17 cellular contexts compared by ENCODE assay signal in genomic region chr15:51579012-51579411, GRCh38. TPM values are rescaled to one million over a fixed set of nuclear protein-coding genes. Genes with fewer than 3 reads are reported as not detected.
DNase-seq lines count a peak whose midpoint lies in the region; ATAC-seq and TF ChIP-seq lines count a peak whose summit lies in the region.
"Had no signal": no experiment of that assay in that cellular context is flagged by ENCODE, and none has a peak within 500 bp of the region (broad histone marks: within the 10 kb centered on the region; RNA-seq: fewer than 3 reads in every experiment).

No MANE protein-coding gene starts in this region.

- 98% methylated on average over 2 of the region's 2 CpGs for whole genome bisulfite sequencing in suprapubic skin

- H3K27ac ChIP-seq in suprapubic skin (no peak overlapping the region), PC-3 (ENCODE audit: low read length) (no peak overlapping the region)

- intact Hi-C loops in PC-3 (cut with micrococcal nuclease) = no loop called here

- BruUV-seq in PC-3 (replicated peaks; lab: Mats Ljungman, UMichigan) = no TSS peak

- H3F3A ChIP-seq in PC-3 (ENCODE audit: low read length, unreplicated experiment) = no peaks in the 10 kb centered on the region

- peaks cover 20% of the 10 kb centered on the region for H3K4me1 ChIP-seq in suprapubic skin
- peaks cover 10% of the 10 kb centered on the region for H3K4me1 ChIP-seq in PC-3 (ENCODE audit: insufficient read depth, low read length)

- H2AFZ ChIP-seq in PC-3 (ENCODE audit: low read length) = no peak overlapping the region

- TF ChIP-seq POLR2A in suprapubic skin (IDR thresholded peaks at IDR 0.05) = no peak

- H3K9me3 ChIP-seq in suprapubic skin (no peaks in the 10 kb centered on the region), PC-3 (ENCODE audit: low read length) (no peaks in the 10 kb centered on the region)

- TF ChIP-seq RAD21 in Ishikawa (IDR thresholded peaks at IDR 0.05; ENCODE audit: low read depth) = no peak

- DNase-seq in AG10803 (ENCODE audit: low read depth) (peak; percentile 29), cardiac fibroblast (ENCODE audit: low read depth in 2 of 2) (peak; percentile 16 to 20), fibroblast of the aortic adventitia (ENCODE audit: low read depth) (peak; percentile 14), suprapubic skin (ENCODE audit: low spot score in 2 of 2) (no peak), NCI-H345 treated with DMSO at 0.1 percent for 48 hours (lab: John Stamatoyannopoulos, UW; ENCODE audit: unreplicated experiment) (no peak), PC-3 (no peak), foreskin melanocyte (no peak)
- DNase-seq: AML-193; H9; KG1; NCI-H187; NCI-H446; NK-92 treated with Interleukin-12 subunit alpha and Interleukin-12 subunit beta, amount 100 ng/mL, for 24 hours; OCI-M1; RPMI8226; SIG-M5 had no signal

- no peaks in the 10 kb centered on the region for H3K27me3 ChIP-seq in suprapubic skin
- no peaks in the 10 kb centered on the region for H3K27me3 ChIP-seq in PC-3 (ENCODE audit: low read length)

- no peak overlapping the region for H3K9ac ChIP-seq in PC-3 (ENCODE audit: low read length)

- CTCF ChIA-PET in PC-3 (lab: Charles Lee) = no interaction called here

- POLR2A ChIA-PET in PC-3 (lab: Charles Lee; ENCODE audit: unreplicated experiment) = no interaction called here

- TF ChIP-seq EP300 in Ishikawa (IDR thresholded peaks at IDR 0.05; ENCODE audit: borderline replicate concordance) (no peak), suprapubic skin (IDR thresholded peaks at IDR 0.05) (no peak)

- ATAC-seq in PC-3 = no peak

- H3K9me2 ChIP-seq in PC-3 (replicated peaks; ENCODE audit: low read length) = no peaks in the 10 kb centered on the region

- H3K4me3 ChIP-seq in AG10803 (ENCODE audit: low read length) (no peak overlapping the region), cardiac fibroblast (replicated peaks in 1 of 2; ENCODE audit: low read depth in 2 of 2, low read length in 2 of 2) (no peak overlapping the region), fibroblast of the aortic adventitia (ENCODE audit: low read depth, low read length) (no peak overlapping the region), suprapubic skin (no peak overlapping the region), PC-3 (ENCODE audit: low read length) (no peak overlapping the region)

- no peaks in the 10 kb centered on the region for H3K36me3 ChIP-seq in suprapubic skin
- no peaks in the 10 kb centered on the region for H3K36me3 ChIP-seq in PC-3 (ENCODE audit: low read depth, low read length)

- no peak for TF ChIP-seq CTCF in AG10803 (conservative IDR thresholded peaks at IDR 0.05; ENCODE audit: low read length)
- TF ChIP-seq CTCF in cardiac fibroblast (IDR thresholded peaks at IDR 0.05; ENCODE audit: low read depth, low read length) = no peak
- no peak for TF ChIP-seq CTCF in fibroblast of the aortic adventitia (IDR thresholded peaks at IDR 0.05; ENCODE audit: insufficient read depth, low read length)
- TF ChIP-seq CTCF in suprapubic skin (IDR thresholded peaks at IDR 0.05) = no peak
- no peak for TF ChIP-seq CTCF in PC-3 (conservative IDR thresholded peaks at IDR 0.05; ENCODE audit: low read depth, low read length)

- H4K20me1 ChIP-seq in PC-3 (ENCODE audit: low read length) = no peaks in the 10 kb centered on the region

- H3K79me2 ChIP-seq in PC-3 (ENCODE audit: low read length) = no peaks in the 10 kb centered on the region

- H3K4me2 ChIP-seq in PC-3 (ENCODE audit: low read length) = no peak overlapping the region

TF ChIP-seq in Ishikawa, 13 proteins besides CTCF, POLR2A, EP300 and RAD21:
- TF ChIP-seq CEBPB (IDR thresholded peaks at IDR 0.05) (peak; percentile 58; the same call in 1 of the 2 replicates), TAF1 (IDR thresholded peaks at IDR 0.05; ENCODE audit: low read depth) (no peak)

RNA-seq across cellular contexts. Expression of gene DMXL2, which starts 43.6 kb away (rescaled TPM):
- total RNA-seq in fibroblast of the aortic adventitia (ENCODE audit: low replicate concordance) (26.6 and 29.5 TPM in 2 replicates), suprapubic skin (10 to 100 TPM in 2 of 4 donors, 1 to 10 TPM in 2; 4.1 to 32.9 (median 8.3) TPM), PC-3 (2014; rRNA removed) (10.9 and 11.1 TPM in 2 replicates)

Comparison
In these comparisons a context has a peak if more than half of its experiments do, and no peak if none do; other contexts are left out.
1. DNase-seq: peak in AG10803 (single experiment), cardiac fibroblast (2 of 2) and fibroblast of the aortic adventitia (single experiment); none in suprapubic skin (0 of 2), NCI-H345 treated with DMSO at 0.1 percent for 48 hours (single experiment), PC-3 (single experiment) and foreskin melanocyte (single experiment).